In the genomic region with DNA sequence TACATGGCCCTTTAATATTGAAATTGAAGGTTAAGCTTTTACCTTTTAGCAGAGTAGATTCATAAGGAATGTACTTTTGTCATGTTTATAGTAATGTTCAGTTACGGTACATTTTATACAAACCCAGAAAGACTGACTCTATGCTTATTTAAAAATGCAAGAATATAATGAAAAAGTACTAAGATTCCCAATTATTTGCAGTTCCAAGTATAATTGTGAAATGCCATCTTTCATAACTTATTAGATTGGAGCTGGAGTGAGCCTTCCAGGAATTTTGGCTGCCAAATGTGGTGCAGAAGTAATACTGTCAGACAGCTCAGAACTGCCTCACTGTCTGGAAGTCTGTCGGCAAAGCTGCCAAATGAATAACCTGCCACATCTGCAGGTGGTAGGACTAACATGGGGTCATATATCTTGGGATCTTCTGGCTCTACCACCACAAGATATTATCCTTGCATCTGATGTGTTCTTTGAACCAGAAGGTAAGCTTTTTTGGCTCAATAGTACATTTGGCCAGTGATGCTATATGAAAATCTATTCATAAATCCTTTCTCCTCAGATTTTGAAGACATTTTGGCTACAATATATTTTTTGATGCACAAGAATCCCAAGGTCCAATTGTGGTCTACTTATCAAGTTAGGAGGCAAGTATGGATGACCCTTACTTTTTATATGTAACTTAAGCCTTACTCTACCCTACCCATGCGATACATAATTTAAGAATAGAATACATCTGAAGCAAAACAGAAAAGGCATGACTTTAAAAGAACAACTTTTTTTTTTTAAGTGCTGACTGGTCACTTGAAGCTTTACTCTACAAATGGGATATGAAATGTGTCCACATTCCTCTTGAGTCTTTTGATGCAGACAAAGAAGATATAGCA, we compare ENCODE assay signal across 1 cellular context.
A peak's percentile ranks its signal among the peaks of the same experiment; 100 is the strongest.
TF ChIP-seq lines count a peak whose summit lies in the region.

No MANE protein-coding gene starts in this region.

TF ChIP-seq in HEK293, 187 proteins besides CTCF, POLR2A, EP300 and RAD21:
- TF ChIP-seq FEZF1 (tag by site-specific recombination; IDR thresholded peaks at IDR 0.05) (peak; percentile 57), GLIS1 (tag by site-specific recombination; IDR thresholded peaks at IDR 0.05) (peak; percentile 37; the same call in 1 of the 2 replicates), ZNF24 (tag by site-specific recombination; IDR thresholded peaks at IDR 0.05) (no peak), RBAK (tag by site-specific recombination; IDR thresholded peaks at IDR 0.05) (no peak), ZNF366 (tag by site-specific recombination; conservative IDR thresholded peaks at IDR 0.05) (no peak), ZNF707 (tag by site-specific recombination; IDR thresholded peaks at IDR 0.05) (no peak), ZNF510 (tag by site-specific recombination; IDR thresholded peaks at IDR 0.05; ENCODE audit: insufficient replicate concordance) (no peak), KLF7 (tag by site-specific recombination; IDR thresholded peaks at IDR 0.05; ENCODE audit: borderline replicate concordance) (no peak), ZNF174 (tag by site-specific recombination; IDR thresholded peaks at IDR 0.05) (no peak), ZNF37A (tag by site-specific recombination; IDR thresholded peaks at IDR 0.05) (no peak), KLF16 (tag by site-specific recombination; IDR thresholded peaks at IDR 0.05) (no peak), IKZF3 (tag by site-specific recombination; IDR thresholded peaks at IDR 0.05) (peak; percentile 43; the same call in 1 of the 2 replicates), REPIN1 (tag by site-specific recombination; IDR thresholded peaks at IDR 0.05; ENCODE audit: low read depth) (no peak), ZNF16 (tag by site-specific recombination; IDR thresholded peaks at IDR 0.05; ENCODE audit: low read depth) (no peak)
- TF ChIP-seq, protein P1, sequence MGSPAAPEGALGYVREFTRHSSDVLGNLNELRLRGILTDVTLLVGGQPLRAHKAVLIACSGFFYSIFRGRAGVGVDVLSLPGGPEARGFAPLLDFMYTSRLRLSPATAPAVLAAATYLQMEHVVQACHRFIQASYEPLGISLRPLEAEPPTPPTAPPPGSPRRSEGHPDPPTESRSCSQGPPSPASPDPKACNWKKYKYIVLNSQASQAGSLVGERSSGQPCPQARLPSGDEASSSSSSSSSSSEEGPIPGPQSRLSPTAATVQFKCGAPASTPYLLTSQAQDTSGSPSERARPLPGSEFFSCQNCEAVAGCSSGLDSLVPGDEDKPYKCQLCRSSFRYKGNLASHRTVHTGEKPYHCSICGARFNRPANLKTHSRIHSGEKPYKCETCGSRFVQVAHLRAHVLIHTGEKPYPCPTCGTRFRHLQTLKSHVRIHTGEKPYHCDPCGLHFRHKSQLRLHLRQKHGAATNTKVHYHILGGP (tag by site-specific recombination; IDR thresholded peaks at IDR 0.05): 0 out of 2 replicates have a peak, but pooled peaks have one; percentile 49
- TF ChIP-seq, protein P2, sequence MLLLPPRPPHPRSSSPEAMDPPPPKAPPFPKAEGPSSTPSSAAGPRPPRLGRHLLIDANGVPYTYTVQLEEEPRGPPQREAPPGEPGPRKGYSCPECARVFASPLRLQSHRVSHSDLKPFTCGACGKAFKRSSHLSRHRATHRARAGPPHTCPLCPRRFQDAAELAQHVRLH (tag by site-specific recombination; IDR thresholded peaks at IDR 0.05): no peak
- TF ChIP-seq, protein P3, sequence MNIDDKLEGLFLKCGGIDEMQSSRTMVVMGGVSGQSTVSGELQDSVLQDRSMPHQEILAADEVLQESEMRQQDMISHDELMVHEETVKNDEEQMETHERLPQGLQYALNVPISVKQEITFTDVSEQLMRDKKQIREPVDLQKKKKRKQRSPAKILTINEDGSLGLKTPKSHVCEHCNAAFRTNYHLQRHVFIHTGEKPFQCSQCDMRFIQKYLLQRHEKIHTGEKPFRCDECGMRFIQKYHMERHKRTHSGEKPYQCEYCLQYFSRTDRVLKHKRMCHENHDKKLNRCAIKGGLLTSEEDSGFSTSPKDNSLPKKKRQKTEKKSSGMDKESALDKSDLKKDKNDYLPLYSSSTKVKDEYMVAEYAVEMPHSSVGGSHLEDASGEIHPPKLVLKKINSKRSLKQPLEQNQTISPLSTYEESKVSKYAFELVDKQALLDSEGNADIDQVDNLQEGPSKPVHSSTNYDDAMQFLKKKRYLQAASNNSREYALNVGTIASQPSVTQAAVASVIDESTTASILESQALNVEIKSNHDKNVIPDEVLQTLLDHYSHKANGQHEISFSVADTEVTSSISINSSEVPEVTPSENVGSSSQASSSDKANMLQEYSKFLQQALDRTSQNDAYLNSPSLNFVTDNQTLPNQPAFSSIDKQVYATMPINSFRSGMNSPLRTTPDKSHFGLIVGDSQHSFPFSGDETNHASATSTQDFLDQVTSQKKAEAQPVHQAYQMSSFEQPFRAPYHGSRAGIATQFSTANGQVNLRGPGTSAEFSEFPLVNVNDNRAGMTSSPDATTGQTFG (tag by site-specific recombination; IDR thresholded peaks at IDR 0.05; ENCODE audit: borderline replicate concordance): no peak
- TF ChIP-seq, protein P4, sequence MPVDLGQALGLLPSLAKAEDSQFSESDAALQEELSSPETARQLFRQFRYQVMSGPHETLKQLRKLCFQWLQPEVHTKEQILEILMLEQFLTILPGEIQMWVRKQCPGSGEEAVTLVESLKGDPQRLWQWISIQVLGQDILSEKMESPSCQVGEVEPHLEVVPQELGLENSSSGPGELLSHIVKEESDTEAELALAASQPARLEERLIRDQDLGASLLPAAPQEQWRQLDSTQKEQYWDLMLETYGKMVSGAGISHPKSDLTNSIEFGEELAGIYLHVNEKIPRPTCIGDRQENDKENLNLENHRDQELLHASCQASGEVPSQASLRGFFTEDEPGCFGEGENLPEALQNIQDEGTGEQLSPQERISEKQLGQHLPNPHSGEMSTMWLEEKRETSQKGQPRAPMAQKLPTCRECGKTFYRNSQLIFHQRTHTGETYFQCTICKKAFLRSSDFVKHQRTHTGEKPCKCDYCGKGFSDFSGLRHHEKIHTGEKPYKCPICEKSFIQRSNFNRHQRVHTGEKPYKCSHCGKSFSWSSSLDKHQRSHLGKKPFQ (tag by site-specific recombination; IDR thresholded peaks at IDR 0.05): no peak
- TF ChIP-seq, protein P5, sequence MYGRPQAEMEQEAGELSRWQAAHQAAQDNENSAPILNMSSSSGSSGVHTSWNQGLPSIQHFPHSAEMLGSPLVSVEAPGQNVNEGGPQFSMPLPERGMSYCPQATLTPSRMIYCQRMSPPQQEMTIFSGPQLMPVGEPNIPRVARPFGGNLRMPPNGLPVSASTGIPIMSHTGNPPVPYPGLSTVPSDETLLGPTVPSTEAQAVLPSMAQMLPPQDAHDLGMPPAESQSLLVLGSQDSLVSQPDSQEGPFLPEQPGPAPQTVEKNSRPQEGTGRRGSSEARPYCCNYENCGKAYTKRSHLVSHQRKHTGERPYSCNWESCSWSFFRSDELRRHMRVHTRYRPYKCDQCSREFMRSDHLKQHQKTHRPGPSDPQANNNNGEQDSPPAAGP (tag by site-specific recombination; IDR thresholded peaks at IDR 0.05): no peak
